ENCODE assay signal across 8 cellular contexts in the genomic region with DNA sequence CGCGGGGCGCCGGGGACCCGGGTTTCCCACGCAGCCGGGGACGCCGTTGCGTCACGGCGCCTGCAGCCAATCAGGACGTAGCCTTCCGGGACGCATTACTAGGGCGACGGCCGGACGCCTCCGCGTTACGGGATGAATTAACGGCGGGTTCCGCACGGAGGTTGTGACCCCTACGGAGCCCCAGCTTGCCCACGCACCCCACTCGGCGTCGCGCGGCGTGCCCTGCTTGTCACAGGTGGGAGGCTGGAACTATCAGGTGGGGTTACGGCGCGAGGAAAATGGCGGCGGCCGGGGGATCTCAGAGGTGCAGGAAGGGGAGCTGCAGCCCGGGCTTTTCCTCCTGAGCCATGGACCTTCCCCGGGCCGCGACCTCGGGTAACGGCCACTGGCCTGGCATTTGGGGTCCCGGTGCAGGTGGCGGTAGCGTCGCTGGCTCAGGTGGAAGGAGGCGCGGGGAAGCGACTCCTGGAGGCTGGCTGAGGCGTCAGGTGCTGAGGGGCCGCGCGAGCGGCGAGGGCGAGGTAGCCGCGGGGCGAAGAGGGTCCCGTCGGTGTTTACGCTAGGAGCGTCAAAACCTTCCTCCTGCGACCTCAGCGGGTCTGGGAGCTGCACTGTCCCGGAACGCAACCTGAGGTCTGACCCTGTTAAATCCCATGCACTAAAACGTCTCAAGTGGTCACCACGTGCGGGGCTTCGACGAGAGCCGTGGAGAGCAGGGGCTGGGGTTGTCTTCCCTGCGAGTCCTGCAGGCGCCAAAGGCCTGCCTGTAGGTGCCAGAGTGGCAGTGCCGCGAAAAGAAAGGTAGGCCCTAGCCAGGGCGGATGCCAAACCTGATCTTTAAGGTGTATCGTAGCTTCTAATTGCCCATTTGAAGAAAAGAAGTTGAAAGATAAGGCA. TPM values are rescaled to one million over a fixed set of nuclear protein-coding genes. Genes with fewer than 3 reads are reported as not detected.
A peak's percentile ranks its signal among the peaks of the same experiment; 100 is the strongest.
DNase-seq lines count a peak whose midpoint lies in the region; ATAC-seq, FAIRE-seq and TF ChIP-seq lines count a peak whose summit lies in the region.

A gene (plus strand): TSS at position 98 of the 897 bp plus-strand sequence. CDS start 78,345 bp downstream, outside the sequence.

- TF ChIP-seq CTCF in nephron progenitor cell (IDR thresholded peaks at IDR 0.05) = no peak

- H3K36me3 Mint-ChIP-seq in activated T-helper 1 cell treated with anti-CD3 and anti-CD28 coated beads, Interleukin-12 subunit alpha, Interleukin-12 subunit beta, Interleukin-2, Interleukin-4 antibody, amounts not matched to agents 30 ng/mL and 10 ng/mL and 1 ng/mL, durations not matched to agents 14 hours and 24 hours and 36 hours (ENCODE audit: low read depth) = peaks cover 14% of the 10 kb centered on the region
- peaks cover 21% of the 10 kb centered on the region for H3K36me3 Mint-ChIP-seq in nephron progenitor cell (ENCODE audit: low read depth)
- peaks cover 15% of the 10 kb centered on the region for H3K36me3 Mint-ChIP-seq in stimulated activated naive CD8-positive, alpha-beta T cell treated with anti-CD3 and anti-CD28 coated beads, Interleukin-15, Interleukin-2, amounts not matched to agents 100 ng/mL and 50 ng/mL, for 24 hours (ENCODE audit: low read depth)

- H3K4me3 Mint-ChIP-seq in activated T-helper 1 cell treated with anti-CD3 and anti-CD28 coated beads, Interleukin-12 subunit alpha, Interleukin-12 subunit beta, Interleukin-2, Interleukin-4 antibody, amounts not matched to agents 30 ng/mL and 10 ng/mL and 1 ng/mL, durations not matched to agents 14 hours and 24 hours and 36 hours = peak within 1 kb of the TSS; percentile 96
- H3K4me3 Mint-ChIP-seq in nephron progenitor cell = peak within 1 kb of the TSS; percentile 90
- peak within 1 kb of the TSS; percentile 92 for H3K4me3 Mint-ChIP-seq in stimulated activated naive CD8-positive, alpha-beta T cell treated with anti-CD3 and anti-CD28 coated beads, Interleukin-15, Interleukin-2, amounts not matched to agents 100 ng/mL and 50 ng/mL, for 24 hours

- H3K4me1 Mint-ChIP-seq in activated T-helper 1 cell treated with anti-CD3 and anti-CD28 coated beads, Interleukin-12 subunit alpha, Interleukin-12 subunit beta, Interleukin-2, Interleukin-4 antibody, amounts not matched to agents 30 ng/mL and 10 ng/mL and 1 ng/mL, durations not matched to agents 14 hours and 24 hours and 36 hours (ENCODE audit: low read depth) = peaks cover 42% of the 10 kb centered on the region
- peaks cover 24% of the 10 kb centered on the region for H3K4me1 Mint-ChIP-seq in nephron progenitor cell
- peaks cover 34% of the 10 kb centered on the region for H3K4me1 Mint-ChIP-seq in stimulated activated naive CD8-positive, alpha-beta T cell treated with anti-CD3 and anti-CD28 coated beads, Interleukin-15, Interleukin-2, amounts not matched to agents 100 ng/mL and 50 ng/mL, for 24 hours (ENCODE audit: low read depth)

- no peaks in the 10 kb centered on the region for H3K9me3 Mint-ChIP-seq in activated T-helper 1 cell treated with anti-CD3 and anti-CD28 coated beads, Interleukin-12 subunit alpha, Interleukin-12 subunit beta, Interleukin-2, Interleukin-4 antibody, amounts not matched to agents 30 ng/mL and 10 ng/mL and 1 ng/mL, durations not matched to agents 14 hours and 24 hours and 36 hours
- H3K9me3 Mint-ChIP-seq in nephron progenitor cell = no peaks in the 10 kb centered on the region
- no peaks in the 10 kb centered on the region for H3K9me3 Mint-ChIP-seq in stimulated activated naive CD8-positive, alpha-beta T cell treated with anti-CD3 and anti-CD28 coated beads, Interleukin-15, Interleukin-2, amounts not matched to agents 100 ng/mL and 50 ng/mL, for 24 hours

- no peaks in the 10 kb centered on the region for H3K27me3 Mint-ChIP-seq in activated T-helper 1 cell treated with anti-CD3 and anti-CD28 coated beads, Interleukin-12 subunit alpha, Interleukin-12 subunit beta, Interleukin-2, Interleukin-4 antibody, amounts not matched to agents 30 ng/mL and 10 ng/mL and 1 ng/mL, durations not matched to agents 14 hours and 24 hours and 36 hours (ENCODE audit: insufficient read depth)
- H3K27me3 Mint-ChIP-seq in nephron progenitor cell (ENCODE audit: low read depth, poor library complexity) = peaks cover 14% of the 10 kb centered on the region
- H3K27me3 Mint-ChIP-seq in stimulated activated naive CD8-positive, alpha-beta T cell treated with anti-CD3 and anti-CD28 coated beads, Interleukin-15, Interleukin-2, amounts not matched to agents 100 ng/mL and 50 ng/mL, for 24 hours = no peaks in the 10 kb centered on the region

- H3K27ac Mint-ChIP-seq in activated T-helper 1 cell treated with anti-CD3 and anti-CD28 coated beads, Interleukin-12 subunit alpha, Interleukin-12 subunit beta, Interleukin-2, Interleukin-4 antibody, amounts not matched to agents 30 ng/mL and 10 ng/mL and 1 ng/mL, durations not matched to agents 14 hours and 24 hours and 36 hours = peak within 1 kb of the TSS; percentile 98
- H3K27ac Mint-ChIP-seq in nephron progenitor cell = peak within 1 kb of the TSS; percentile 87
- H3K27ac Mint-ChIP-seq in stimulated activated naive CD8-positive, alpha-beta T cell treated with anti-CD3 and anti-CD28 coated beads, Interleukin-15, Interleukin-2, amounts not matched to agents 100 ng/mL and 50 ng/mL, for 24 hours = peak within 1 kb of the TSS; percentile 96

- peak; percentile 84 for DNase-seq in DMS53 (lab: John Stamatoyannopoulos, UW)
- peak; percentile 89 for DNase-seq in HTR-8/SVneo (ENCODE audit: insufficient read length, low spot score)
- peak; percentile 81 for DNase-seq in RKO (ENCODE audit: low spot score)
- DNase-seq in activated T-helper 1 cell treated with anti-CD3 and anti-CD28 coated beads, Interleukin-12 subunit alpha, Interleukin-12 subunit beta, Interleukin-2, Interleukin-4 antibody, amounts not matched to agents 30 ng/mL and 10 ng/mL and 1 ng/mL, durations not matched to agents 14 hours and 24 hours and 36 hours (ENCODE audit: low spot score) = peak; percentile 84
- DNase-seq in fibroblast of peridontal ligament (ENCODE audit: extremely low read depth) = peak; percentile 68
- DNase-seq in nephron progenitor cell = peak; percentile 79

- peak; percentile 92 for FAIRE-seq in HTR-8/SVneo (lab: Jason Lieb, UNC)

- intact Hi-C loops in activated T-helper 1 cell treated with anti-CD3 and anti-CD28 coated beads, Interleukin-12 subunit alpha, Interleukin-12 subunit beta, Interleukin-2, Interleukin-4 antibody, amounts not matched to agents 30 ng/mL and 10 ng/mL and 1 ng/mL, durations not matched to agents 14 hours and 24 hours and 36 hours (cut with micrococcal nuclease) = loop anchor here (1.0 to 5.0 kb wide), 11 partner anchors 19 to 301 kb away; a partner anchor contains a TSS

- ATAC-seq in GM21381 (IDR thresholded peaks at IDR 0.05; ENCODE audit: unreplicated experiment) = peak; percentile 97

RNA-seq across cellular contexts. Expression of the gene that starts here (rescaled TPM):
- total RNA-seq in activated T-helper 1 cell treated with anti-CD3 and anti-CD28 coated beads, Interleukin-12 subunit alpha, Interleukin-12 subunit beta, Interleukin-2, Interleukin-4 antibody, amounts not matched to agents 30 ng/mL and 10 ng/mL and 1 ng/mL, durations not matched to agents 14 hours and 24 hours and 36 hours = 40.1 and 46.2 TPM in 2 replicates

Comparison
In these comparisons a context has a peak if more than half of its experiments do, and no peak if none do; other contexts are left out.
1. Peak in every context shown above with its lines: DNase-seq and ATAC-seq.